In the genomic region with DNA sequence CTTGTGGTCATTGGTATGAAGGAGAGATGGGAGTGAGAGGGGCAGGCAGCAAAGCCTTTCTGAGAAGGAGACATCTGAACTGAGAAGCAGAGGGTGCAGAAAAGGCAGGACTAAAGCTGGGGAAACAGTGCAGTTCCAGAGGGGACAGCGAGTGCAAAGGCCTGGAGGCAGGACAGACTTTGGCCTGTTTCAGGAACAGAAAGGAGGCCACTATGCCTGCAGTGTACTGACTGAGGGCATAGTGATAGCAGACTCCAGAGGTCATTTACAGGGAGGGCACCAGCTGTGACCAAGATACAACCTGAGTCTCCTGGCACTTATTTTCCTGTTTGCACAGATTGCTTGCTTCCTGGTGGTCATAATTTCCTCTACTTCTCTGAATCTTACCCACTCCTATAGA, we compare ENCODE assay signal across 15 cellular contexts. TPM values are rescaled to one million over a fixed set of nuclear protein-coding genes. Genes with fewer than 3 reads are reported as not detected.
A peak's percentile ranks its signal among the peaks of the same experiment; 100 is the strongest.
DNase-seq lines count a peak whose midpoint lies in the region; ATAC-seq and TF ChIP-seq lines count a peak whose summit lies in the region.
"Had no signal": no experiment of that assay in that cellular context is flagged by ENCODE, and none has a peak within 500 bp of the region (broad histone marks: within the 10 kb centered on the region; RNA-seq: fewer than 3 reads in every experiment).

No MANE protein-coding gene starts in this region.

- H3K9me3 Mint-ChIP-seq in HFFc6 (no peaks in the 10 kb centered on the region), chondrocyte (ENCODE audit: low read depth) (no peaks in the 10 kb centered on the region), Caco-2 (ENCODE audit: unreplicated experiment) (no peaks in the 10 kb centered on the region)
- H3K9me3 Mint-ChIP-seq: CD4-positive, alpha-beta T cell; GM23338 had no signal

- no peak overlapping the region for H3K9ac ChIP-seq in liver (ENCODE audit: low read depth in 1 of 2, low read length in 2 of 2)

- BruUV-seq in Caco-2 (replicated peaks; lab: Mats Ljungman, UMichigan): no TSS peak

- H3K27ac ChIP-seq in liver (ENCODE audit: low read depth in 1 of 2, low read length in 2 of 2): no peak overlapping the region
- H3K27ac ChIP-seq: BLaER1 treated with 17β-estradiol and CSF1 and Interleukin-3, amounts not matched to agents 10 nM and 100 nM had no signal

- CTCF ChIA-PET in Caco-2 (lab: Charles Lee): interaction anchor here (0.6 kb wide), 1 partner anchor 242 kb away, joined by 5 read pairs; no protein-coding TSS in a partner anchor

- 25% methylated on average over 1 of the region's 1 CpG for WGBS in liver

- no peaks in the 10 kb centered on the region for H3K9me3 ChIP-seq in liver (ENCODE audit: control insufficient read depth in 4 of 4, low read length in 3 of 4)
- no peaks in the 10 kb centered on the region for H3K9me3 ChIP-seq in Caco-2
- H3K9me3 ChIP-seq: BLaER1 treated with 17β-estradiol and CSF1 and Interleukin-3, amounts not matched to agents 10 nM and 100 nM had no signal

- intact Hi-C loops in Caco-2 (cut with micrococcal nuclease; ENCODE audit: unreplicated experiment): no loop called here

- H3K4me3 Mint-ChIP-seq in HFFc6 (no peak overlapping the region), chondrocyte (ENCODE audit: unreplicated experiment) (no peak overlapping the region), Caco-2 (ENCODE audit: unreplicated experiment) (no peak overlapping the region)
- H3K4me3 Mint-ChIP-seq: CD4-positive, alpha-beta T cell; GM23338 had no signal

- H3K36me3 ChIP-seq in liver (ENCODE audit: control insufficient read depth in 4 of 4, insufficient read depth in 3 of 4, low read depth in 1 of 4, low read length in 3 of 4): no peaks in the 10 kb centered on the region
- no peaks in the 10 kb centered on the region for H3K36me3 ChIP-seq in Caco-2 (ENCODE audit: control insufficient read depth, insufficient read depth, low read length)
- H3K36me3 ChIP-seq: BLaER1 treated with 17β-estradiol and CSF1 and Interleukin-3, amounts not matched to agents 10 nM and 100 nM had no signal

- POLR2A ChIA-PET in Caco-2 (lab: Charles Lee): interaction anchor here (0.6 kb wide), 1 partner anchor 13 kb away, joined by 3 read pairs; no protein-coding TSS in a partner anchor

- H3K4me1 Mint-ChIP-seq in HFFc6 (ENCODE audit: low read depth) (peaks cover 45% of the 10 kb centered on the region), chondrocyte (ENCODE audit: low read depth) (peaks cover 33% of the 10 kb centered on the region), Caco-2 (ENCODE audit: low read depth, unreplicated experiment) (no peaks in the 10 kb centered on the region)

- peaks cover 4% of the 10 kb centered on the region for H3K36me3 Mint-ChIP-seq in HFFc6 (ENCODE audit: low read depth)
- peaks cover 4% of the 10 kb centered on the region for H3K36me3 Mint-ChIP-seq in chondrocyte (ENCODE audit: low read depth)
- no peaks in the 10 kb centered on the region for H3K36me3 Mint-ChIP-seq in Caco-2 (ENCODE audit: insufficient read depth, unreplicated experiment)

- H3K27me3 Mint-ChIP-seq in HFFc6 (ENCODE audit: insufficient read depth): peaks cover 10% of the 10 kb centered on the region
- H3K27me3 Mint-ChIP-seq in chondrocyte (ENCODE audit: low read depth): no peaks in the 10 kb centered on the region
- H3K27me3 Mint-ChIP-seq in Caco-2 (ENCODE audit: insufficient read depth, unreplicated experiment): no peaks in the 10 kb centered on the region

- H3K4me3 ChIP-seq in liver (ENCODE audit: low read depth in 1 of 3, low read length in 3 of 3) (no peak overlapping the region), Caco-2 (ENCODE audit: low read depth, low read length) (no peak overlapping the region)
- H3K4me3 ChIP-seq: BLaER1 treated with 17β-estradiol and CSF1 and Interleukin-3, amounts not matched to agents 10 nM and 100 nM; GM12878; GM23338 had no signal

- TF ChIP-seq RAD21 in liver (IDR thresholded peaks at IDR 0.05): no peak

- H3K27me3 ChIP-seq in liver (ENCODE audit: control insufficient read depth in 4 of 4, insufficient read depth in 4 of 4, low read length in 3 of 4): no peaks in the 10 kb centered on the region
- no peaks in the 10 kb centered on the region for H3K27me3 ChIP-seq in Caco-2 (replicated peaks; ENCODE audit: control insufficient read depth, insufficient read depth, low read length)
- H3K27me3 ChIP-seq: BLaER1 treated with 17β-estradiol and CSF1 and Interleukin-3, amounts not matched to agents 10 nM and 100 nM had no signal

- H3K27ac Mint-ChIP-seq in HFFc6 (peak overlapping the region; percentile 8; the same call in 1 of the 2 replicates), chondrocyte (ENCODE audit: unreplicated experiment) (peak overlapping the region; percentile 29), Caco-2 (ENCODE audit: unreplicated experiment) (no peak overlapping the region)
- H3K27ac Mint-ChIP-seq: CD4-positive, alpha-beta T cell; GM23338 had no signal

- H3K4me1 ChIP-seq in liver (ENCODE audit: control insufficient read depth in 4 of 4, insufficient read depth in 4 of 4, low read length in 3 of 4) (peaks cover 0 to 3% (median 0%) of the 10 kb centered on the region in 4 donors), Caco-2 (peaks cover 7% of the 10 kb centered on the region; the same call in 1 of the 2 replicates)

- DNase-seq in HFFc6 (no peak), chondrocyte (ENCODE audit: low spot score) (no peak), myocyte (ENCODE audit: low read depth) (peak; percentile 2), Caco-2 (no peak)
- DNase-seq in activated CD4-positive, alpha-beta T cell treated with anti-CD3 and anti-CD28 coated beads for 1 hour: no peak
- DNase-seq: ACHN; CD4-positive, alpha-beta T cell; DMS79; H7 had no signal

- TF ChIP-seq CTCF in HFFc6 (IDR thresholded peaks at IDR 0.05) (no peak), chondrocyte (IDR thresholded peaks at IDR 0.05) (no peak), liver (IDR thresholded peaks at IDR 0.05; ENCODE audit: low read depth, low read length, missing input control) (no peak), Caco-2 (IDR thresholded peaks at IDR 0.05; ENCODE audit: insufficient read depth in 1 of 2, low read depth in 1 of 2, low read length in 1 of 2, severe bottlenecking in 1 of 2, unreplicated experiment in 1 of 2) (no peak)

- ATAC-seq in GM21390 (IDR thresholded peaks at IDR 0.05; ENCODE audit: unreplicated experiment): no peak
- ATAC-seq: GM12878, GM23338 had no signal

TF ChIP-seq in liver, 16 proteins besides CTCF, POLR2A, EP300 and RAD21:
- TF ChIP-seq SP1 (IDR thresholded peaks at IDR 0.05) (peak; percentile 25), GABPA (IDR thresholded peaks at IDR 0.05 in 1 of 2, conservative IDR thresholded peaks at IDR 0.05 in 1 of 2) (no peak), RXRA (IDR thresholded peaks at IDR 0.05) (peak; percentile 28 to 38), FOXA2 (IDR thresholded peaks at IDR 0.05) (no peak), HNF4A (conservative IDR thresholded peaks at IDR 0.05) (peak; percentile 71 to 81)

RNA-seq across cellular contexts. Expression of a gene that starts 29.6 kb away (rescaled TPM):
- total RNA-seq in HFFc6 (2021; fragmentation: NEBNext Ultra II Directional; extraction: Animal tissue kit (Norgen Biotek cat#: 25700)): 1,000 to 10,000 TPM; 3,729 to 5,836 (median 4,094) TPM
- total RNA-seq in chondrocyte (19,093 to 24,474 TPM (median 24,306 TPM) in 3 replicates), liver (100 to 1,000 TPM in 1 of 2 donors, 10 to 100 TPM in 1; 96.6 to 116 TPM), myocyte (4,412 and 4,598 TPM in 2 replicates), Caco-2 (2022) (16.1 and 22.7 TPM in 2 replicates)
- 100 to 1,000 TPM; 104 to 269 TPM for polyA plus RNA-seq in liver
- polyA plus RNA-seq in myocyte (2012): 20,698 TPM
- total RNA-seq: HT-29 had no signal

Comparison
In these comparisons a context has a peak if more than half of its experiments do, and no peak if none do; other contexts are left out.
1. RNA of a gene that starts 29.6 kb away (total RNA-seq): 19,093 to 24,474 TPM in chondrocyte, 4,412 to 4,598 TPM in myocyte and 3,729 to 5,836 TPM in HFFc6; 96.6 to 116 TPM in liver and 16.1 to 22.7 TPM in Caco-2; every median in the first group is over 10 times any median in the second.